Comparison of ENCODE assay signal across 9 cellular contexts in the genomic region with DNA sequence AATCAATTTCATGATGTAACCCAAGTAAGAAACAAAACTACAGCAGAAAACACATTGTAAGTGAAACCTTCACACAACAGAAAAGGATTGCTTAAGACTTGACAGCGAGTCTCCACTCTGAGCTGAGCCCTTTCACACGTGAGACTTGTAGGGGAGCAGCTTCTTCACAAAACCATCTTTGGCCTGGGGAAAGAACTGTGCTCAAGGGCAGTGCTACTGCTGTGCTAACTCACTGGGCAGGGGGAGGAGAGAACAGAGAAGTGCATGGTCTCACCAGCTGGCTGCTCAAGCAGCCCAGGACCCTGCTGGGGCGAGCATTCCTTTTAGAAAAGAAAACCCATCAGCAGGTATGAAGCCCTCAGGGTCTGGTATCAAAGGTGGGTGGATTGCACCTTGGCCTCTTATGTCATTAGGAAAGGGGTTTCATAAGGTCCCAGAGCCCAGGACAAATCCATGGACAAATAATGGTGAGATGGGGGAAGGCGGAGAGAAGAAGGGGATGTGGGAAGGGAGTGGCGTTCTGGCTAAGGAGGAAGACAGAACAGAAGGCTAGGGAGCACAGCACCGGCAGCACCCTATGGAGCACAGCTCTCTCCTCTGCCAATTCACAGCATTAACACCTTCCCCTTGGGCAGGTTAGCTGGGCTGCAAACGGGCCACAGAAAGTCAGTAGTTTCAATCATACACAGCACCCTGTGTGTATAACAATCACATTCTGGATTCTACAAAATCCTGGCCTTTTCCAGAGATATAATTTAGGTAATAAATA. TPM values are rescaled to one million over a fixed set of nuclear protein-coding genes. Genes with fewer than 3 reads are reported as not detected.
A peak's percentile ranks its signal among the peaks of the same experiment; 100 is the strongest.
DNase-seq lines count a peak whose midpoint lies in the region; ATAC-seq and TF ChIP-seq lines count a peak whose summit lies in the region.
"Had no signal": no experiment of that assay in that cellular context is flagged by ENCODE, and none has a peak within 500 bp of the region (broad histone marks: within the 10 kb centered on the region; RNA-seq: fewer than 3 reads in every experiment).

No MANE protein-coding gene starts in this region.

- no peaks in the 10 kb centered on the region for H3K27me3 Mint-ChIP-seq in activated T-cell treated with anti-CD3 and anti-CD28 coated beads, Interleukin-2, amount 50 U/mL, for 72 hours (ENCODE audit: low read depth)

- H3K4me3 Mint-ChIP-seq in activated T-cell treated with anti-CD3 and anti-CD28 coated beads, Interleukin-2, amount 50 U/mL, for 72 hours: no peak overlapping the region

- no peaks in the 10 kb centered on the region for H3K9me3 Mint-ChIP-seq in activated T-cell treated with anti-CD3 and anti-CD28 coated beads, Interleukin-2, amount 50 U/mL, for 72 hours

- H3K4me3 ChIP-seq in astrocyte of the spinal cord (ENCODE audit: low read depth, low read length) (no peak overlapping the region), left lung (no peak overlapping the region)

- H3K27me3 ChIP-seq in left lung: no peaks in the 10 kb centered on the region
- H3K27me3 ChIP-seq: BE2C had no signal

- intact Hi-C loops in left lung (cut with DNase I): no loop called here

- H3K9me3 ChIP-seq in left lung: no peaks in the 10 kb centered on the region
- H3K9me3 ChIP-seq: BE2C had no signal

- peaks cover 10% of the 10 kb centered on the region for H3K4me1 Mint-ChIP-seq in activated T-cell treated with anti-CD3 and anti-CD28 coated beads, Interleukin-2, amount 50 U/mL, for 72 hours (ENCODE audit: low read depth)

- no peak for TF ChIP-seq CTCF in astrocyte of the spinal cord (IDR thresholded peaks at IDR 0.05; ENCODE audit: low read depth, low read length)
- TF ChIP-seq CTCF in left lung (IDR thresholded peaks at IDR 0.05): no peak

- DNase-seq in activated T-cell treated with anti-CD3 and anti-CD28 coated beads, Interleukin-2, amount 50 U/mL, for 72 hours: no peak
- no peak for DNase-seq in activated T-cell treated with anti-CD3 and anti-CD28 coated beads, Interleukin-2, amount 50 U/mL, for 48 hours
- DNase-seq in astrocyte of the spinal cord (ENCODE audit: low read depth, low spot score): peak; percentile 30
- DNase-seq in left lung: no peak
- peak; percentile 49 for DNase-seq in superior temporal gyrus (ENCODE audit: extremely low spot score)
- DNase-seq in AG08396 (ENCODE audit: low spot score): no peak
- DNase-seq: BE2C had no signal

- peak overlapping the region; percentile 72 for H3K27ac Mint-ChIP-seq in activated T-cell treated with anti-CD3 and anti-CD28 coated beads, Interleukin-2, amount 50 U/mL, for 72 hours

- in situ Hi-C loops in astrocyte of the spinal cord (cut with HindIII; ENCODE audit: low sequenced_read_pairs): no loop called here

- H3K4me1 ChIP-seq in left lung: peaks cover 6 to 21% of the 10 kb centered on the region in 2 donors

- ATAC-seq in activated T-cell treated with anti-CD3 and anti-CD28 coated beads, Interleukin-2, amount 50 U/mL, for 72 hours (replicated peaks in 1 of 2): peak in 1 of 2 donors; percentile 23
- ATAC-seq in left lung: no peak
- no peak for ATAC-seq in HG02970 (IDR thresholded peaks at IDR 0.05; ENCODE audit: low FRiP score, unreplicated experiment)
- ATAC-seq in GM19035 (IDR thresholded peaks at IDR 0.05; ENCODE audit: unreplicated experiment): no peak

- peaks cover 4 to 96% of the 10 kb centered on the region in 2 donors for H3K36me3 ChIP-seq in left lung

- peak overlapping the region; percentile 0 to 28 for H3K27ac ChIP-seq in left lung

- H3K36me3 Mint-ChIP-seq in activated T-cell treated with anti-CD3 and anti-CD28 coated beads, Interleukin-2, amount 50 U/mL, for 72 hours (ENCODE audit: insufficient read depth in 2 of 2): peaks cover 4 to 34% of the 10 kb centered on the region in 2 donors

RNA-seq across cellular contexts. Expression of a gene that starts 20.7 kb away (rescaled TPM):
- total RNA-seq in activated T-cell treated with anti-CD3 and anti-CD28 coated beads, Interleukin-2, amount 50 U/mL, for 72 hours: 1 to 10 TPM in 1 of 2 donors, under 1 TPM in 1; 0.77 to 1.3 TPM
- 1 to 10 TPM in 1 of 2 donors, under 1 TPM in 1; 0.79 to 1.0 TPM for total RNA-seq in left lung

RNA-seq across cellular contexts. Expression of a gene that starts 43.4 kb away (rescaled TPM):
- total RNA-seq in activated T-cell treated with anti-CD3 and anti-CD28 coated beads, Interleukin-2, amount 50 U/mL, for 72 hours: 100 to 1,000 TPM; 121 to 149 TPM
- 100 to 1,000 TPM in 1 of 2 donors, 10 to 100 TPM in 1; 86.7 to 133 TPM for total RNA-seq in left lung

Comparison
In these comparisons a context has a peak if more than half of its experiments do, and no peak if none do; other contexts are left out.
1. DNase-seq: peak in astrocyte of the spinal cord (single experiment) and superior temporal gyrus (single experiment); none in activated T-cell treated with anti-CD3 and anti-CD28 coated beads, Interleukin-2, amount 50 U/mL, for 72 hours (0 of 2), activated T-cell treated with anti-CD3 and anti-CD28 coated beads, Interleukin-2, amount 50 U/mL, for 48 hours (0 of 2), left lung (0 of 2) and AG08396 (single experiment).